In the genomic region with DNA sequence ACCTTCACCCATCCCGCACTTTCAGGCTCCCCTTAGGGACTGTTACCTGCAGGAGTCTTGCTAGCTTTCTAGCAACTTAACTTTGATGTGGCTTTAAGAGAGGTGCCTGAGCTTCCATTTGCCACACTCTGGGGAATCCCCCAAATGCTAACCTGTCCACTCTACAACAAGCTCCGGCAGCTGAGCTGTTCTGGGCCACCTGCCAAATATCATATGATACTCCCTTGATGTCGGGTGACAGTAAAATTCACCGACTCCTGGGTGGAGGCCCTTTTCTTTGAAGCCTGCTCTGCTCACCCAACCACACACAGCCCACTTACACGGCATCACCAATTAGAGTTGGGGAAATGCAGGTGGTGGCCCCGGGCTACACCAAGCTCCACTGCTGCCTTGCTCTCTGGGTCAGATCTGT, we compare ENCODE assay signal across 9 cellular contexts. TPM values are rescaled to one million over a fixed set of nuclear protein-coding genes. Genes with fewer than 3 reads are reported as not detected.
DNase-seq lines count a peak whose midpoint lies in the region; FAIRE-seq and TF ChIP-seq lines count a peak whose summit lies in the region.
"Had no signal": no experiment of that assay in that cellular context is flagged by ENCODE, and none has a peak within 500 bp of the region (broad histone marks: within the 10 kb centered on the region; RNA-seq: fewer than 3 reads in every experiment).

No MANE protein-coding gene starts in this region.

- no peaks in the 10 kb centered on the region for H3K27me3 ChIP-seq in right atrium auricular region

- DNase-seq in GM12891 (ENCODE audit: insufficient read length, low spot score) (no peak), NCI-H1436 treated with DMSO at 0.1 percent for 48 hours (lab: John Stamatoyannopoulos, UW) (peak; percentile 30), right atrium auricular region (ENCODE audit: low spot score) (no peak), ACHN (no peak), RKO (ENCODE audit: low spot score) (no peak), occipital lobe (lab: John Stamatoyannopoulos, UW) (no peak)
- DNase-seq in activated CD4-positive, alpha-beta memory T cell treated with anti-CD3 and anti-CD28 coated beads for 36 hours = peak; percentile 85
- DNase-seq in stimulated activated CD8-positive, alpha-beta memory T cell treated with anti-CD3 and anti-CD28 coated beads, Interleukin-4, amount 100 ng/mL, for 4 hours (ENCODE audit: low read depth in 2 of 2, low spot score in 1 of 2) = peak; percentile 55 to 78

- H3K4me3 ChIP-seq in right atrium auricular region = no peak overlapping the region

- H3K27me3 Mint-ChIP-seq in activated CD4-positive, alpha-beta memory T cell treated with anti-CD3 and anti-CD28 coated beads for 36 hours = peaks cover 32% of the 10 kb centered on the region

- CTCF ChIA-PET in activated CD4-positive, alpha-beta memory T cell treated with anti-CD3 and anti-CD28 coated beads for 36 hours (lab: Charles Lee) = interaction anchor here (0.6 to 2.7 kb wide), 10 partner anchors 13 to 313 kb away, joined by 3 to 22 read pairs (median 4); partner anchors contain the start of genes CCR5 and CXCR6

- H3K4me1 Mint-ChIP-seq in activated CD4-positive, alpha-beta memory T cell treated with anti-CD3 and anti-CD28 coated beads for 36 hours (ENCODE audit: low read depth) = peaks cover 67% of the 10 kb centered on the region

- peaks cover 0 to 41% of the 10 kb centered on the region in 2 donors for H3K4me1 ChIP-seq in right atrium auricular region

- peak overlapping the region; percentile 53 for H3K27ac Mint-ChIP-seq in activated CD4-positive, alpha-beta memory T cell treated with anti-CD3 and anti-CD28 coated beads for 36 hours

- in situ Hi-C loops in ACHN (cut with HindIII; ENCODE audit: low pct_ligation_motif_present, low pct_unique_long_range_greater_than_20kb, low sequenced_read_pairs) = no loop called here

- no peak for TF ChIP-seq POLR2A in GM12891 (IDR thresholded peaks at IDR 0.05; ENCODE audit: low read depth, low read length)

- TF ChIP-seq CTCF in right atrium auricular region (IDR thresholded peaks at IDR 0.05) = no peak

- peak; percentile 95 for FAIRE-seq in GM12891 (lab: Jason Lieb, UNC)
- FAIRE-seq: H1 had no signal

- H3K36me3 ChIP-seq in right atrium auricular region = no peaks in the 10 kb centered on the region

- peak overlapping the region; percentile 48 to 59 for H3K27ac ChIP-seq in right atrium auricular region

- POLR2A ChIA-PET in activated CD4-positive, alpha-beta memory T cell treated with anti-CD3 and anti-CD28 coated beads for 36 hours (lab: Charles Lee) = interaction anchor here (0.7 to 1.3 kb wide), 3 partner anchors 45 to 114 kb away, joined by 3 to 7 read pairs (median 3); no protein-coding TSS in a partner anchor

- H3K4me3 Mint-ChIP-seq in activated CD4-positive, alpha-beta memory T cell treated with anti-CD3 and anti-CD28 coated beads for 36 hours = peak overlapping the region; percentile 22

- no peaks in the 10 kb centered on the region for H3K9me3 ChIP-seq in right atrium auricular region

- intact Hi-C loops in activated CD4-positive, alpha-beta memory T cell treated with anti-CD3 and anti-CD28 coated beads for 36 hours (cut with micrococcal nuclease) = no loop called here

- no peaks in the 10 kb centered on the region for H3K9me3 Mint-ChIP-seq in activated CD4-positive, alpha-beta memory T cell treated with anti-CD3 and anti-CD28 coated beads for 36 hours

- no peaks in the 10 kb centered on the region for H3K36me3 Mint-ChIP-seq in activated CD4-positive, alpha-beta memory T cell treated with anti-CD3 and anti-CD28 coated beads for 36 hours

TF ChIP-seq in GM12891, 5 proteins besides CTCF, POLR2A, EP300 and RAD21:
- TF ChIP-seq TAF1 (IDR thresholded peaks at IDR 0.05; ENCODE audit: low read depth, low read length) (no peak), POU2F2 (IDR thresholded peaks at IDR 0.05; ENCODE audit: low read depth, low read length) (peak; percentile 47; the same call in 1 of the 2 replicates), POLR2AphosphoS5 (IDR thresholded peaks at IDR 0.05; ENCODE audit: low read depth, low read length) (no peak), SPI1 (IDR thresholded peaks at IDR 0.05; ENCODE audit: low read depth, low read length) (no peak)

RNA-seq across cellular contexts. Expression of gene XCR1, which starts 38.0 kb away (rescaled TPM):
- polyA plus RNA-seq in GM12891 (2012; ENCODE audit: low read depth, missing spikeins) = 0.10 TPM
- under 1 TPM in 1 of 2 experiments, not detected in 1; 0.05 TPM for total RNA-seq in activated CD4-positive, alpha-beta memory T cell treated with anti-CD3 and anti-CD28 coated beads for 36 hours
- total RNA-seq in right atrium auricular region (not detected), occipital lobe (not detected)
- total RNA-seq: H1 had no signal

Comparison
In these comparisons a context has a peak if more than half of its experiments do, and no peak if none do; other contexts are left out.
1. DNase-seq: peak in NCI-H1436 treated with DMSO at 0.1 percent for 48 hours (single experiment), activated CD4-positive, alpha-beta memory T cell treated with anti-CD3 and anti-CD28 coated beads for 36 hours (single experiment) and stimulated activated CD8-positive, alpha-beta memory T cell treated with anti-CD3 and anti-CD28 coated beads, Interleukin-4, amount 100 ng/mL, for 4 hours (2 of 2); none in GM12891 (single experiment), right atrium auricular region (single experiment), ACHN (single experiment), RKO (single experiment) and occipital lobe (single experiment).